1 cellular context compared by ENCODE assay signal in the genomic region with DNA sequence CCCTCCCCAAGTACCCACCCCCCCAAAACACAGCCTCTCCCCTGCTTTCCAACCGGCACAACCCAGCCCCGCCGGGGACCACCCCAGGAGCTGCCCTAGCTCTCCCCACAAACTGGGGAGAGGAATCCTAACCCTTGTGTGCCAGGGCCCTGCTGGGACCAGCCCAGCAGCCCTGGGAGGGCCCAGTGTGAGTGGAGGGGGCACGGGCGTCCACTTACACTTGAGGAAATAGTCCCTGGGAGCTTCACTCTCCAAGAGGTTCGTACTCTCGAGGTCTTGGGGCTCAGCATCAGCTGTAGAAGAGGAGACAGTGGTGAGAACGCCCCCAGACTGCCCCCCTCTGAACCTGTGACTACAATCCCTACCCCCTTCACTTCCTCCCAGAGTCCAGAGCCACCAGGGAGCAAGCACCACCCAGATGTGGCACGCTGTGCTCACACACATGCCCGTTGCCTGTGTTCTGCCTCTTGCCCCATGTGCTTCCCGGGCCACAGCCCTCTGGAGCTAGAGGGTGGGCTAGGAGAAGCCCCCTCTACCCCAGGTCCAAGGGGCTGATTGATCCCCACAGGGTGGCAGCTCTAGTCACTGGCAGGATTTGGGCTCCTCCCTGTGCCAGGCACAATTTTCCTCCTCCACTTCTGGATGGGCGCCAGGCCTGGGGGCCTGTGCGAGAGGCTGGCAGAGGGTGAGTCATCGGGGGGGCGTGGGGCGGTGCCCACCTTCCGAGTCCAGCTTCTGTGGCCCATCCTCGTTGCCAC.
A peak's percentile ranks its signal among the peaks of the same experiment; 100 is the strongest.
TF ChIP-seq lines count a peak whose summit lies in the region.

No MANE protein-coding gene starts in this region.

TF ChIP-seq in HEK293, 187 proteins besides CTCF, POLR2A, EP300 and RAD21 (continued from another document):
- TF ChIP-seq, protein P1, sequence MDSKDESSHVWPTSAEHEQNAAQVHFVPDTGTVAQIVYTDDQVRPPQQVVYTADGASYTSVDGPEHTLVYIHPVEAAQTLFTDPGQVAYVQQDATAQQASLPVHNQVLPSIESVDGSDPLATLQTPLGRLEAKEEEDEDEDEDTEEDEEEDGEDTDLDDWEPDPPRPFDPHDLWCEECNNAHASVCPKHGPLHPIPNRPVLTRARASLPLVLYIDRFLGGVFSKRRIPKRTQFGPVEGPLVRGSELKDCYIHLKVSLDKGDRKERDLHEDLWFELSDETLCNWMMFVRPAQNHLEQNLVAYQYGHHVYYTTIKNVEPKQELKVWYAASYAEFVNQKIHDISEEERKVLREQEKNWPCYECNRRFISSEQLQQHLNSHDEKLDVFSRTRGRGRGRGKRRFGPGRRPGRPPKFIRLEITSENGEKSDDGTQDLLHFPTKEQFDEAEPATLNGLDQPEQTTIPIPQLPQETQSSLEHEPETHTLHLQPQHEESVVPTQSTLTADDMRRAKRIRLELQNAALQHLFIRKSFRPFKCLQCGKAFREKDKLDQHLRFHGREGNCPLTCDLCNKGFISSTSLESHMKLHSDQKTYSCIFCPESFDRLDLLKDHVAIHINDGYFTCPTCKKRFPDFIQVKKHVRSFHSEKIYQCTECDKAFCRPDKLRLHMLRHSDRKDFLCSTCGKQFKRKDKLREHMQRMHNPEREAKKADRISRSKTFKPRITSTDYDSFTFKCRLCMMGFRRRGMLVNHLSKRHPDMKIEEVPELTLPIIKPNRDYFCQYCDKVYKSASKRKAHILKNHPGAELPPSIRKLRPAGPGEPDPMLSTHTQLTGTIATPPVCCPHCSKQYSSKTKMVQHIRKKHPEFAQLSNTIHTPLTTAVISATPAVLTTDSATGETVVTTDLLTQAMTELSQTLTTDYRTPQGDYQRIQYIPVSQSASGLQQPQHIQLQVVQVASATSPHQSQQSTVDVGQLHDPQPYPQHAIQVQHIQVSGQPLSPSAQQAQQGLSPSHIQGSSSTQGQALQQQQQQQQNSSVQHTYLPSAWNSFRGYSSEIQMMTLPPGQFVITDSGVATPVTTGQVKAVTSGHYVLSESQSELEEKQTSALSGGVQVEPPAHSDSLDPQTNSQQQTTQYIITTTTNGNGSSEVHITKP (tag by site-specific recombination; IDR thresholded peaks at IDR 0.05), result peak; percentile 87
- TF ChIP-seq ZXDB (tag by site-specific recombination; IDR thresholded peaks at IDR 0.05) (no peak), KLF1 (tag by site-specific recombination; IDR thresholded peaks at IDR 0.05) (no peak), ZNF660 (tag by site-specific recombination; IDR thresholded peaks at IDR 0.05) (no peak), ZIC2 (tag by site-specific recombination; IDR thresholded peaks at IDR 0.05) (peak; percentile 54; the same call in 1 of the 2 replicates), IKZF3 (tag by site-specific recombination; IDR thresholded peaks at IDR 0.05) (no peak), HOXA7 (CRISPR knock-in tag; IDR thresholded peaks at IDR 0.05; ENCODE audit: borderline replicate concordance) (no peak)
- TF ChIP-seq, protein P2, sequence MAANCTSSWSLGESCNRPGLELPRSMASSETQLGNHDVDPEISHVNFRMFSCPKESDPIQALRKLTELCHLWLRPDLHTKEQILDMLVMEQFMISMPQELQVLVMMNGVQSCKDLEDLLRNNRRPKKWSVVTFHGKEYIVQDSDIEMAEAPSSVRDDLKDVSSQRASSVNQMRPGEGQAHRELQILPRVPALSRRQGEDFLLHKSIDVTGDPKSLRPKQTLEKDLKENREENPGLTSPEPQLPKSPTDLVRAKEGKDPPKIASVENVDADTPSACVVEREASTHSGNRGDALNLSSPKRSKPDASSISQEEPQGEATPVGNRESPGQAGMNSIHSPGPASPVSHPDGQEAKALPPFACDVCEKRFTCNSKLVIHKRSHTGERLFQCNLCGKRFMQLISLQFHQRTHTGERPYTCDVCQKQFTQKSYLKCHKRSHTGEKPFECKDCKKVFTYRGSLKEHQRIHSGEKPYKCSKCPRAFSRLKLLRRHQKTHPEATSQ (tag by site-specific recombination; IDR thresholded peaks at IDR 0.05), result no peak
